3 cellular contexts compared by ENCODE assay signal in the genomic region with DNA sequence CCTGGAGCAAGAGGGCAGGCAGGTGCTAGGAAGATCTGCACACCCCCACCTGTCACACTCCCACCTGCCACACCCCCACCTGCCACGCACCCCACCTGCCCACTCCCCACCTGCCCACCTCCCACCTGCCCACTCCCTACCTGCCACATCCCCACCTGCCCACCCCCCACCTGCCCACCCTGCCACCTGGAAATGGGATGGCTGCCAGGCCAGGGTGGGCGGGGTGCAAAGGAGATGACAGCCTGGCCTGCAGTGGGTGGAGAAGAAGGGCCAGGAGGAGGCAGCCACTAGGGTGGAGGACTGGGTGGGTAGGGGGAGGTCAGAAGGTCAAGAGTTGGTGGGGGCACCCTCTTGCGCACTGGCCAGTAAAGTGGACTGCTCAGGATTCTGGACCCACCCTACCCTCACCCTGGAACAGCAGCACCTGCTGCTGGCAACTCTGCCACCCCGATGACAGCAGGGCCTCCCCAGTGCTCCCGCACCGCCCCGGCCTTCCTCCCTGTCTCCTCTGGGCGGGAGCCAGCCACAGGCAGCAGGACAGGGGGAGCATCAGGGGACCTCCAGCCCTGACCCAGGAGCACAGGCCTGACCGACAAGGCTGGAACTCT.
TF ChIP-seq lines count a peak whose summit lies in the region.

No MANE protein-coding gene starts in this region.

TF ChIP-seq in SK-N-SH, 30 proteins besides CTCF, POLR2A, EP300 and RAD21:
- TF ChIP-seq MEF2A (IDR thresholded peaks at IDR 0.05; ENCODE audit: borderline replicate concordance, low read depth) (no peak), CHD2 (IDR thresholded peaks at IDR 0.05; ENCODE audit: low read length, partially characterized antibody) (no peak), USF1 (IDR thresholded peaks at IDR 0.05; ENCODE audit: borderline replicate concordance, low read depth) (no peak), FOXM1 (IDR thresholded peaks at IDR 0.05; ENCODE audit: low read depth) (no peak), PBX3 (IDR thresholded peaks at IDR 0.05) (no peak), JUND (IDR thresholded peaks at IDR 0.05) (no peak), RFX5 (IDR thresholded peaks at IDR 0.05; ENCODE audit: low read length) (no peak), TEAD4 (IDR thresholded peaks at IDR 0.05; ENCODE audit: borderline replicate concordance, insufficient read depth) (no peak), USF2 (IDR thresholded peaks at IDR 0.05; ENCODE audit: borderline replicate concordance, low read depth, low read length) (no peak), NRF1 (IDR thresholded peaks at IDR 0.05; ENCODE audit: low read depth, low read length) (no peak), FOSL2 (IDR thresholded peaks at IDR 0.05; ENCODE audit: borderline replicate concordance, low read depth) (no peak), ELF1 (IDR thresholded peaks at IDR 0.05) (no peak)
- TF ChIP-seq, protein P1, sequence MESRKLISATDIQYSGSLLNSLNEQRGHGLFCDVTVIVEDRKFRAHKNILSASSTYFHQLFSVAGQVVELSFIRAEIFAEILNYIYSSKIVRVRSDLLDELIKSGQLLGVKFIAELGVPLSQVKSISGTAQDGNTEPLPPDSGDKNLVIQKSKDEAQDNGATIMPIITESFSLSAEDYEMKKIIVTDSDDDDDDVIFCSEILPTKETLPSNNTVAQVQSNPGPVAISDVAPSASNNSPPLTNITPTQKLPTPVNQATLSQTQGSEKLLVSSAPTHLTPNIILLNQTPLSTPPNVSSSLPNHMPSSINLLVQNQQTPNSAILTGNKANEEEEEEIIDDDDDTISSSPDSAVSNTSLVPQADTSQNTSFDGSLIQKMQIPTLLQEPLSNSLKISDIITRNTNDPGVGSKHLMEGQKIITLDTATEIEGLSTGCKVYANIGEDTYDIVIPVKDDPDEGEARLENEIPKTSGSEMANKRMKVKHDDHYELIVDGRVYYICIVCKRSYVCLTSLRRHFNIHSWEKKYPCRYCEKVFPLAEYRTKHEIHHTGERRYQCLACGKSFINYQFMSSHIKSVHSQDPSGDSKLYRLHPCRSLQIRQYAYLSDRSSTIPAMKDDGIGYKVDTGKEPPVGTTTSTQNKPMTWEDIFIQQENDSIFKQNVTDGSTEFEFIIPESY (IDR thresholded peaks at IDR 0.05; ENCODE audit: borderline replicate concordance, low read depth), result no peak

TF ChIP-seq in SK-N-SH treated with all-trans-retinoic acid at 6 μM for 48 hours, 23 proteins besides CTCF, POLR2A, EP300 and RAD21:
- TF ChIP-seq RARB (CRISPR knock-in tag; IDR thresholded peaks at IDR 0.05) (no peak), BACH2 (CRISPR knock-in tag; IDR thresholded peaks at IDR 0.05; ENCODE audit: borderline replicate concordance) (no peak), TCF4 (CRISPR knock-in tag; IDR thresholded peaks at IDR 0.05; ENCODE audit: borderline replicate concordance) (no peak), GLIS3 (CRISPR knock-in tag; IDR thresholded peaks at IDR 0.05) (no peak), ZC3H10 (CRISPR knock-in tag; IDR thresholded peaks at IDR 0.05) (no peak), ZNF565 (CRISPR knock-in tag; conservative IDR thresholded peaks at IDR 0.05; ENCODE audit: low read depth) (no peak), ARNTL (CRISPR knock-in tag; IDR thresholded peaks at IDR 0.05; ENCODE audit: borderline replicate concordance, low read depth) (no peak), ZFP30 (CRISPR knock-in tag; IDR thresholded peaks at IDR 0.05) (no peak), TOX (CRISPR knock-in tag; IDR thresholded peaks at IDR 0.05; ENCODE audit: borderline replicate concordance) (no peak), PATZ1 (CRISPR knock-in tag; IDR thresholded peaks at IDR 0.05; ENCODE audit: borderline replicate concordance) (no peak), ZNF8 (CRISPR knock-in tag; IDR thresholded peaks at IDR 0.05) (no peak), SNAI2 (CRISPR knock-in tag; IDR thresholded peaks at IDR 0.05) (no peak)

TF ChIP-seq in HepG2, 621 proteins besides CTCF, POLR2A, EP300 and RAD21:
- TF ChIP-seq ZC3H4 (CRISPR knock-in tag; IDR thresholded peaks at IDR 0.05; ENCODE audit: borderline replicate concordance) (no peak), SNRNP70 (IDR thresholded peaks at IDR 0.05; ENCODE audit: low read depth, low read length) (no peak), ZNF367 (CRISPR knock-in tag; IDR thresholded peaks at IDR 0.05; ENCODE audit: borderline replicate concordance) (no peak), ZBTB3 (CRISPR knock-in tag; IDR thresholded peaks at IDR 0.05; ENCODE audit: borderline replicate concordance, low read depth) (no peak)
TF ChIP-seq in HepG2: peak in this region for 0.
